Comparison of ENCODE assay signal across 13 cellular contexts in genomic region chr4:78601013-78601412, GRCh38. TPM values are rescaled to one million over a fixed set of nuclear protein-coding genes. Genes with fewer than 3 reads are reported as not detected.
A peak's percentile ranks its signal among the peaks of the same experiment; 100 is the strongest.
DNase-seq lines count a peak whose midpoint lies in the region; ATAC-seq and TF ChIP-seq lines count a peak whose summit lies in the region.
"Had no signal": no experiment of that assay in that cellular context is flagged by ENCODE, and none has a peak within 500 bp of the region (broad histone marks: within the 10 kb centered on the region; RNA-seq: fewer than 3 reads in every experiment).

No MANE protein-coding gene starts in this region.

- no peak for TF ChIP-seq POLR2A in adrenal gland (IDR thresholded peaks at IDR 0.05)

- TF ChIP-seq CTCF in adrenal gland (IDR thresholded peaks at IDR 0.05) = no peak

- no peaks in the 10 kb centered on the region for H3K27me3 ChIP-seq in adrenal gland

- intact Hi-C loops in adrenal gland (cut with DNase I) = no loop called here

- DNase-seq in Daoy (ENCODE audit: low read depth) = peak; percentile 14
- peak; percentile 35 for DNase-seq in NCI-H748 treated with DMSO at 0.1 percent for 48 hours (lab: John Stamatoyannopoulos, UW)
- no peak for DNase-seq in adrenal gland
- DNase-seq in SKM-1 treated with dmso at 0.1 percent for 144 hours (lab: John Stamatoyannopoulos, UW; ENCODE audit: unreplicated experiment) = no peak
- no peak for DNase-seq in activated CD8-positive, alpha-beta T cell treated with anti-CD3 and anti-CD28 coated beads, Interleukin-2, amount 10 ng/mL, durations not matched to agents 7 days and 5 days
- no peak for DNase-seq in mucosa of gallbladder (ENCODE audit: low spot score)
- DNase-seq: activated T-cell treated with anti-CD3 and anti-CD28 coated beads for 4 hours, NCI-H1092, OCI-M1 had no signal

- ATAC-seq in GM19328 (IDR thresholded peaks at IDR 0.05; ENCODE audit: unreplicated experiment) = peak; percentile 78
- ATAC-seq in HG02870 (IDR thresholded peaks at IDR 0.05; ENCODE audit: unreplicated experiment) = peak; percentile 88
- ATAC-seq in activated CD8-positive, alpha-beta T cell treated with anti-CD3 and anti-CD28 coated beads, Interleukin-2, amount 10 ng/mL, durations not matched to agents 7 days and 5 days = no peak

- no peak overlapping the region for H3K27ac ChIP-seq in adrenal gland
- H3K27ac ChIP-seq: epithelial cell of prostate had no signal

- no peaks in the 10 kb centered on the region for H3K9me3 Mint-ChIP-seq in activated CD8-positive, alpha-beta T cell treated with anti-CD3 and anti-CD28 coated beads, Interleukin-2, amount 10 ng/mL, durations not matched to agents 7 days and 5 days (ENCODE audit: insufficient read depth)

- H3K4me3 Mint-ChIP-seq in activated CD8-positive, alpha-beta T cell treated with anti-CD3 and anti-CD28 coated beads, Interleukin-2, amount 10 ng/mL, durations not matched to agents 7 days and 5 days = no peak overlapping the region

- H3K4me3 ChIP-seq in adrenal gland = no peak overlapping the region
- H3K4me3 ChIP-seq: smooth muscle cell had no signal

- peaks cover 9% of the 10 kb centered on the region for H3K27me3 Mint-ChIP-seq in activated CD8-positive, alpha-beta T cell treated with anti-CD3 and anti-CD28 coated beads, Interleukin-2, amount 10 ng/mL, durations not matched to agents 7 days and 5 days (ENCODE audit: low read depth)

- 82 to 87% (median 84%) methylated on average over 7 of the region's 7 CpGs for WGBS in adrenal gland, 4 donors

- CTCF ChIA-PET in activated CD8-positive, alpha-beta T cell treated with anti-CD3 and anti-CD28 coated beads, Interleukin-2, amount 10 ng/mL, durations not matched to agents 7 days and 5 days (lab: Charles Lee) = interaction anchor here (0.9 to 1.4 kb wide), 3 partner anchors 8 to 43 kb away, joined by 3 to 4 read pairs (median 4); no protein-coding TSS in a partner anchor

- no peaks in the 10 kb centered on the region for H3K36me3 Mint-ChIP-seq in activated CD8-positive, alpha-beta T cell treated with anti-CD3 and anti-CD28 coated beads, Interleukin-2, amount 10 ng/mL, durations not matched to agents 7 days and 5 days (ENCODE audit: low read depth)

- H3K4me1 Mint-ChIP-seq in activated CD8-positive, alpha-beta T cell treated with anti-CD3 and anti-CD28 coated beads, Interleukin-2, amount 10 ng/mL, durations not matched to agents 7 days and 5 days (ENCODE audit: low read depth) = no peaks in the 10 kb centered on the region

- H3K36me3 ChIP-seq in adrenal gland (replicated peaks in 1 of 2) = no peaks in the 10 kb centered on the region

- no peak overlapping the region for H3K27ac Mint-ChIP-seq in activated CD8-positive, alpha-beta T cell treated with anti-CD3 and anti-CD28 coated beads, Interleukin-2, amount 10 ng/mL, durations not matched to agents 7 days and 5 days

- H3K9me3 ChIP-seq in adrenal gland (replicated peaks in 1 of 3) = no peaks in the 10 kb centered on the region

- POLR2A ChIA-PET in activated CD8-positive, alpha-beta T cell treated with anti-CD3 and anti-CD28 coated beads, Interleukin-2, amount 10 ng/mL, durations not matched to agents 7 days and 5 days (lab: Charles Lee) = no interaction called here

- no peaks in the 10 kb centered on the region for H3K4me1 ChIP-seq in adrenal gland (replicated peaks in 1 of 2)

RNA-seq across cellular contexts. Expression of gene ANXA3, which starts 49.4 kb away (rescaled TPM):
- total RNA-seq in Daoy (2014; rRNA removed; shearing (Covaris generic)) = 31.7 and 150 TPM in 2 replicates
- 1 to 10 TPM in 7 of 8 donors, under 1 TPM in 1; 0.72 to 6.7 (median 2.9) TPM for total RNA-seq in adrenal gland
- 10 to 100 TPM in 1 of 3 donors, 1 to 10 TPM in 2; 4.5 to 14.1 (median 9.2) TPM for polyA plus RNA-seq in adrenal gland
- 1 to 10 TPM; 2.9 to 4.2 TPM for total RNA-seq in activated CD8-positive, alpha-beta T cell treated with anti-CD3 and anti-CD28 coated beads, Interleukin-2, amount 10 ng/mL, durations not matched to agents 7 days and 5 days
- 41.9 TPM for total RNA-seq in mucosa of gallbladder

Comparison
In these comparisons a context has a peak if more than half of its experiments do, and no peak if none do; other contexts are left out.
1. DNase-seq: peak in Daoy (single experiment) and NCI-H748 treated with DMSO at 0.1 percent for 48 hours (single experiment); none in adrenal gland (0 of 7), SKM-1 treated with dmso at 0.1 percent for 144 hours (single experiment), activated CD8-positive, alpha-beta T cell treated with anti-CD3 and anti-CD28 coated beads, Interleukin-2, amount 10 ng/mL, durations not matched to agents 7 days and 5 days (single experiment) and mucosa of gallbladder (single experiment).